In the genomic region with DNA sequence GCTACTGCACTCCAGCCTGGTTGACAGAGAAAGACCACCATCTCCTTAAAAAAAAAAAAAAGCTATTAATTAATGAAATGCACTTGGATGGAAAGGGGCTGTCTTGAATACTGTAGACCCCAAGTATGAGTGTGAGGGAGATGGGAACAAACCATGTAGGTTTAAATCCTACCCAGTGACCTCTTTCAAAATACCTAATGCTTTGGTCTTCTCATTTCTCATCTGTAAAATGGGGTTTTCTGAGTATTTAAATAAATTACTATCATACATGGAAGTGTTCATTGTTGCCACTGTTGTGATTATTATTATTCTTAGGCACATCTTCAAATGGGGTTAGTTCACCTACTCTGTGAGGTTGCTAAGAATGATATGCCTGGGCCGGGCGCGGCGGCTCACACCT, we compare ENCODE assay signal across 33 cellular contexts. TPM values are rescaled to one million over a fixed set of nuclear protein-coding genes. Genes with fewer than 3 reads are reported as not detected.
"Had no signal": no experiment of that assay in that cellular context is flagged by ENCODE, and none has a peak within 500 bp of the region (broad histone marks: within the 10 kb centered on the region; RNA-seq: fewer than 3 reads in every experiment).

No MANE protein-coding gene starts in this region.

- H3K27ac Mint-ChIP-seq: activated CD8-positive, alpha-beta T cell treated with anti-CD3 and anti-CD28 coated beads for 36 hours; activated naive CD8-positive, alpha-beta T cell; activated T-helper 2 cell treated with anti-CD3 and anti-CD28 coated beads, Interferon-gamma antibody, Interleukin-2, Interleukin-4, amounts not matched to agents 10 μg/mL and 5 μg/mL and 100 μg/mL, durations not matched to agents 14 hours and 24 hours and 36 hours; effector memory CD8-positive, alpha-beta T cell; WTC11 had no signal

- H3K36me3 Mint-ChIP-seq: activated naive CD8-positive, alpha-beta T cell; WTC11 had no signal

- H3K9me3 Mint-ChIP-seq: activated CD8-positive, alpha-beta T cell treated with anti-CD3 and anti-CD28 coated beads for 36 hours; activated T-cell treated with anti-CD3 and anti-CD28 coated beads, Interleukin-2, amount 50 U/mL, for 4 hours; central memory CD8-positive, alpha-beta T cell; effector memory CD8-positive, alpha-beta T cell; WTC11 had no signal

- H3K27me3 ChIP-seq: brain microvascular endothelial cell, esophagus muscularis mucosa, gastrocnemius medialis, heart left ventricle had no signal

- H3K4me1 ChIP-seq: esophagus muscularis mucosa, foreskin keratinocyte, gastrocnemius medialis had no signal

- H3K4me1 Mint-ChIP-seq: WTC11 had no signal

- H3K27ac ChIP-seq: brain microvascular endothelial cell, esophagus muscularis mucosa, foreskin keratinocyte, gastrocnemius medialis, heart left ventricle, VCaP had no signal

- H3K4me3 ChIP-seq: esophagus muscularis mucosa, gastrocnemius medialis, heart left ventricle had no signal

- FAIRE-seq: astrocyte, bronchial epithelial cell, colon had no signal

- H3K9me3 ChIP-seq: esophagus muscularis mucosa, gastrocnemius medialis, heart left ventricle had no signal

- H3K27me3 Mint-ChIP-seq: activated CD8-positive, alpha-beta T cell treated with anti-CD3 and anti-CD28 coated beads for 36 hours; activated naive CD8-positive, alpha-beta T cell; central memory CD8-positive, alpha-beta T cell; effector memory CD8-positive, alpha-beta T cell had no signal

- ATAC-seq: activated CD4-positive, CD25-positive, alpha-beta regulatory T cell treated with anti-CD3 and anti-CD28 coated beads, Interleukin-2, amount 50 U/mL, for 24 hours; activated CD8-positive, alpha-beta T cell treated with anti-CD3 and anti-CD28 coated beads for 36 hours; activated T-cell treated with anti-CD3 and anti-CD28 coated beads, Interleukin-2, amount 50 U/mL, for 4 hours; effector memory CD8-positive, alpha-beta T cell; foreskin keratinocyte; gastrocnemius medialis; heart left ventricle; WTC11 had no signal

- H3K36me3 ChIP-seq: brain microvascular endothelial cell, esophagus muscularis mucosa, gastrocnemius medialis, heart left ventricle had no signal

- DNase-seq: activated CD4-positive, alpha-beta T cell treated with anti-CD3 and anti-CD28 coated beads for 48 hours; activated CD4-positive, alpha-beta T cell treated with anti-CD3 and anti-CD28 coated beads, Interleukin-2, amount 50 U/mL, for 1 hour; activated CD4-positive, alpha-beta T cell treated with anti-CD3 and anti-CD28 coated beads, Interleukin-2, amount 50 U/mL, for 48 hours; activated CD8-positive, alpha-beta memory T cell treated with anti-CD3 and anti-CD28 coated beads for 24 hours; activated CD8-positive, alpha-beta T cell treated with anti-CD3 and anti-CD28 coated beads for 36 hours; activated effector memory CD4-positive, alpha-beta T cell treated with anti-CD3 and anti-CD28 coated beads, Interleukin-2, amount 50 U/mL, for 16 hours; activated naive CD4-positive, alpha-beta T cell treated with anti-CD3 and anti-CD28 coated beads, Interleukin-2, amount 50 U/mL, for 16 hours; activated T-cell treated with anti-CD3 and anti-CD28 coated beads, Interleukin-2, amount 50 U/mL, for 4 hours; amniotic stem cell; anterior cingulate cortex; brain microvascular endothelial cell; cortex of kidney; dermis blood vessel endothelial cell; effector CD4-positive, alpha-beta T cell; effector memory CD8-positive, alpha-beta T cell; erythroblast; foreskin keratinocyte; gastrocnemius medialis; glutamatergic neuron; heart left ventricle; T-helper 2 cell had no signal

- H3K4me3 Mint-ChIP-seq: activated CD8-positive, alpha-beta T cell treated with anti-CD3 and anti-CD28 coated beads for 36 hours; activated naive CD8-positive, alpha-beta T cell; activated T-cell treated with anti-CD3 and anti-CD28 coated beads, Interleukin-2, amount 50 U/mL, for 4 hours; central memory CD8-positive, alpha-beta T cell; effector memory CD8-positive, alpha-beta T cell; WTC11 had no signal

RNA-seq across cellular contexts. Expression of a gene that starts 27.9 kb away (rescaled TPM):
- total RNA-seq: astrocyte, bronchial epithelial cell, cardiac septum, chondrocyte, dermis blood vessel endothelial cell, foreskin keratinocyte, gastrocnemius medialis, WTC11 had no signal
- polyA plus RNA-seq: foreskin keratinocyte had no signal
